Comparison of ENCODE assay signal across 25 cellular contexts in genomic region chr16:596736-597060, GRCh38. TPM values are rescaled to one million over a fixed set of nuclear protein-coding genes. Genes with fewer than 3 reads are reported as not detected.
A peak's percentile ranks its signal among the peaks of the same experiment; 100 is the strongest.
DNase-seq lines count a peak whose midpoint lies in the region; ATAC-seq and TF ChIP-seq lines count a peak whose summit lies in the region.
"Had no signal": no experiment of that assay in that cellular context is flagged by ENCODE, and none has a peak within 500 bp of the region (broad histone marks: within the 10 kb centered on the region; RNA-seq: fewer than 3 reads in every experiment).

No MANE protein-coding gene starts in this region.

- H3K9me3 Mint-ChIP-seq in activated CD8-positive, alpha-beta T cell treated with anti-CD3 and anti-CD28 coated beads for 36 hours: no peaks in the 10 kb centered on the region
- H3K9me3 Mint-ChIP-seq in activated CD8-positive, alpha-beta T cell treated with anti-CD3 and anti-CD28 coated beads, Interleukin-2, amount 10 ng/mL, durations not matched to agents 7 days and 5 days (ENCODE audit: insufficient read depth): no peaks in the 10 kb centered on the region
- H3K9me3 Mint-ChIP-seq in stimulated activated memory B cell treated with anti-CD40 and anti-IgM and Interleukin-4, amounts not matched to agents 10 μg/mL and 1 μg/mL and 100 μg/mL, for 72 hours: no peaks in the 10 kb centered on the region
- H3K9me3 Mint-ChIP-seq: H9, IgD-negative memory B cell had no signal

- peaks cover 24 to 64% (median 52%) of the 10 kb centered on the region in 4 donors for H3K4me1 ChIP-seq in liver (ENCODE audit: control insufficient read depth in 4 of 4, insufficient read depth in 4 of 4, low read length in 3 of 4)

- no peak overlapping the region for H3K4me3 ChIP-seq in liver (ENCODE audit: low read depth in 1 of 3, low read length in 3 of 3)
- H3K4me3 ChIP-seq: GM12878, MG63 had no signal

- H3K9ac ChIP-seq in liver (ENCODE audit: low read depth in 1 of 2, low read length in 2 of 2): no peak overlapping the region

- TF ChIP-seq RAD21 in liver (IDR thresholded peaks at IDR 0.05): no peak

- peaks cover 0 to 4% (median 2%) of the 10 kb centered on the region in 4 donors for H3K36me3 ChIP-seq in liver (ENCODE audit: control insufficient read depth in 4 of 4, insufficient read depth in 3 of 4, low read depth in 1 of 4, low read length in 3 of 4)

- POLR2A ChIA-PET in activated CD8-positive, alpha-beta T cell treated with anti-CD3 and anti-CD28 coated beads for 36 hours (lab: Charles Lee): no interaction called here
- POLR2A ChIA-PET in activated CD8-positive, alpha-beta T cell treated with anti-CD3 and anti-CD28 coated beads, Interleukin-2, amount 10 ng/mL, durations not matched to agents 7 days and 5 days (lab: Charles Lee): no interaction called here

- intact Hi-C loops in activated CD8-positive, alpha-beta T cell treated with anti-CD3 and anti-CD28 coated beads for 36 hours (cut with micrococcal nuclease): no loop called here

- H3K36me3 Mint-ChIP-seq in activated CD8-positive, alpha-beta T cell treated with anti-CD3 and anti-CD28 coated beads for 36 hours (ENCODE audit: low read depth): no peaks in the 10 kb centered on the region
- peaks cover 9% of the 10 kb centered on the region for H3K36me3 Mint-ChIP-seq in activated CD8-positive, alpha-beta T cell treated with anti-CD3 and anti-CD28 coated beads, Interleukin-2, amount 10 ng/mL, durations not matched to agents 7 days and 5 days (ENCODE audit: low read depth)
- peaks cover 14% of the 10 kb centered on the region for H3K36me3 Mint-ChIP-seq in stimulated activated memory B cell treated with anti-CD40 and anti-IgM and Interleukin-4, amounts not matched to agents 10 μg/mL and 1 μg/mL and 100 μg/mL, for 72 hours
- H3K36me3 Mint-ChIP-seq: IgD-negative memory B cell had no signal

- CTCF ChIA-PET in activated CD8-positive, alpha-beta T cell treated with anti-CD3 and anti-CD28 coated beads for 36 hours (lab: Charles Lee): interaction anchor here (1.5 kb wide), 1 partner anchor 13 kb away, joined by 4 read pairs; no protein-coding TSS in a partner anchor
- CTCF ChIA-PET in activated CD8-positive, alpha-beta T cell treated with anti-CD3 and anti-CD28 coated beads, Interleukin-2, amount 10 ng/mL, durations not matched to agents 7 days and 5 days (lab: Charles Lee): no interaction called here

- peaks cover 14% of the 10 kb centered on the region for H3K4me1 Mint-ChIP-seq in activated CD8-positive, alpha-beta T cell treated with anti-CD3 and anti-CD28 coated beads for 36 hours (ENCODE audit: low read depth)
- H3K4me1 Mint-ChIP-seq in activated CD8-positive, alpha-beta T cell treated with anti-CD3 and anti-CD28 coated beads, Interleukin-2, amount 10 ng/mL, durations not matched to agents 7 days and 5 days (ENCODE audit: low read depth): peaks cover 18% of the 10 kb centered on the region
- peaks cover 42% of the 10 kb centered on the region for H3K4me1 Mint-ChIP-seq in stimulated activated memory B cell treated with anti-CD40 and anti-IgM and Interleukin-4, amounts not matched to agents 10 μg/mL and 1 μg/mL and 100 μg/mL, for 72 hours

- no peaks in the 10 kb centered on the region for H3K27me3 ChIP-seq in liver (ENCODE audit: control insufficient read depth in 4 of 4, insufficient read depth in 4 of 4, low read length in 3 of 4)
- H3K27me3 ChIP-seq: MG63 had no signal

- WGBS in liver: 88% methylated on average over 12 of the region's 12 CpGs

- TF ChIP-seq CTCF in activated CD8-positive, alpha-beta T cell treated with anti-CD3 and anti-CD28 coated beads for 36 hours (IDR thresholded peaks at IDR 0.05): no peak
- no peak for TF ChIP-seq CTCF in liver (IDR thresholded peaks at IDR 0.05; ENCODE audit: low read depth, low read length, missing input control)

- H3K4me3 Mint-ChIP-seq in activated CD8-positive, alpha-beta T cell treated with anti-CD3 and anti-CD28 coated beads for 36 hours: no peak overlapping the region
- no peak overlapping the region for H3K4me3 Mint-ChIP-seq in activated CD8-positive, alpha-beta T cell treated with anti-CD3 and anti-CD28 coated beads, Interleukin-2, amount 10 ng/mL, durations not matched to agents 7 days and 5 days
- no peak overlapping the region for H3K4me3 Mint-ChIP-seq in stimulated activated memory B cell treated with anti-CD40 and anti-IgM and Interleukin-4, amounts not matched to agents 10 μg/mL and 1 μg/mL and 100 μg/mL, for 72 hours
- H3K4me3 Mint-ChIP-seq: CD4-positive, alpha-beta memory T cell; IgD-negative memory B cell had no signal

- H3K9me3 ChIP-seq in liver (ENCODE audit: control insufficient read depth in 4 of 4, low read length in 3 of 4): no peaks in the 10 kb centered on the region
- H3K9me3 ChIP-seq: MG63 had no signal

- peak overlapping the region; percentile 2 for H3K27ac Mint-ChIP-seq in activated CD8-positive, alpha-beta T cell treated with anti-CD3 and anti-CD28 coated beads for 36 hours
- no peak overlapping the region for H3K27ac Mint-ChIP-seq in activated CD8-positive, alpha-beta T cell treated with anti-CD3 and anti-CD28 coated beads, Interleukin-2, amount 10 ng/mL, durations not matched to agents 7 days and 5 days
- H3K27ac Mint-ChIP-seq in stimulated activated memory B cell treated with anti-CD40 and anti-IgM and Interleukin-4, amounts not matched to agents 10 μg/mL and 1 μg/mL and 100 μg/mL, for 72 hours: peak overlapping the region; percentile 1

- no peak for DNase-seq in activated CD8-positive, alpha-beta T cell treated with anti-CD3 and anti-CD28 coated beads for 36 hours
- no peak for DNase-seq in activated CD8-positive, alpha-beta T cell treated with anti-CD3 and anti-CD28 coated beads, Interleukin-2, amount 10 ng/mL, durations not matched to agents 7 days and 5 days
- no peak for DNase-seq in NCI-H1417 (lab: John Stamatoyannopoulos, UW)
- DNase-seq in NAMALWA (ENCODE audit: low spot score): no peak
- DNase-seq in NCI-H2029 treated with DMSO at 0.1 percent for 48 hours (lab: John Stamatoyannopoulos, UW): no peak
- DNase-seq: 8988T; Calu3; CD4-positive, alpha-beta memory T cell; EL; H9; Karpas-422; MG63; NCI-H1092 treated with DMSO at 0.1 percent for 48 hours; NCI-H1694; NCI-H2227 treated with DMSO at 0.1 percent for 48 hours; NCI-H524 treated with DMSO at 0.1 percent for 48 hours; RPMI8226; SIG-M5 had no signal

- no peaks in the 10 kb centered on the region for H3K27me3 Mint-ChIP-seq in activated CD8-positive, alpha-beta T cell treated with anti-CD3 and anti-CD28 coated beads for 36 hours
- H3K27me3 Mint-ChIP-seq in activated CD8-positive, alpha-beta T cell treated with anti-CD3 and anti-CD28 coated beads, Interleukin-2, amount 10 ng/mL, durations not matched to agents 7 days and 5 days (ENCODE audit: low read depth): no peaks in the 10 kb centered on the region
- no peaks in the 10 kb centered on the region for H3K27me3 Mint-ChIP-seq in stimulated activated memory B cell treated with anti-CD40 and anti-IgM and Interleukin-4, amounts not matched to agents 10 μg/mL and 1 μg/mL and 100 μg/mL, for 72 hours
- H3K27me3 Mint-ChIP-seq: CD4-positive, alpha-beta memory T cell; IgD-negative memory B cell had no signal

- ATAC-seq in activated CD8-positive, alpha-beta T cell treated with anti-CD3 and anti-CD28 coated beads for 36 hours: no peak
- no peak for ATAC-seq in activated CD8-positive, alpha-beta T cell treated with anti-CD3 and anti-CD28 coated beads, Interleukin-2, amount 10 ng/mL, durations not matched to agents 7 days and 5 days
- no peak for ATAC-seq in stimulated activated memory B cell treated with anti-CD40 and anti-IgM and Interleukin-4, amounts not matched to agents 10 μg/mL and 1 μg/mL and 100 μg/mL, for 72 hours
- ATAC-seq: GM12878 had no signal

- H3K27ac ChIP-seq in angular gyrus (ENCODE audit: low read depth, low read length) (peak overlapping the region; percentile 77), liver (ENCODE audit: low read depth in 1 of 2, low read length in 2 of 2) (peak overlapping the region; percentile 6 to 92)

TF ChIP-seq in liver, 16 proteins besides CTCF, POLR2A, EP300 and RAD21 (continues in another document):
- no peak for TF ChIP-seq FOXA1 (IDR thresholded peaks at IDR 0.05)
- no peak for TF ChIP-seq MAX (IDR thresholded peaks at IDR 0.05)
- TF ChIP-seq TAF1 (conservative IDR thresholded peaks at IDR 0.05): no peak
- no peak for TF ChIP-seq GABPA (IDR thresholded peaks at IDR 0.05 in 1 of 2, conservative IDR thresholded peaks at IDR 0.05 in 1 of 2)

RNA-seq across cellular contexts. Expression of gene RAB40C, which starts 6.8 kb away (rescaled TPM):
- 1 to 10 TPM; 8.1 to 8.8 TPM for total RNA-seq in activated CD8-positive, alpha-beta T cell treated with anti-CD3 and anti-CD28 coated beads for 36 hours
- 10 to 100 TPM; 13.1 to 15.0 TPM for total RNA-seq in activated CD8-positive, alpha-beta T cell treated with anti-CD3 and anti-CD28 coated beads, Interleukin-2, amount 10 ng/mL, durations not matched to agents 7 days and 5 days
- total RNA-seq in liver: 10 to 100 TPM in 1 of 2 donors, 1 to 10 TPM in 1; 7.7 to 11.0 TPM
- polyA plus RNA-seq in liver: 10 to 100 TPM in 1 of 2 donors, 1 to 10 TPM in 1; 6.1 to 10.7 TPM

RNA-seq across cellular contexts. Expression of gene PIGQ, which starts 26.9 kb away (rescaled TPM):
- 10 to 100 TPM; 18.5 to 18.6 TPM for total RNA-seq in activated CD8-positive, alpha-beta T cell treated with anti-CD3 and anti-CD28 coated beads for 36 hours
- 10 to 100 TPM; 41.2 to 43.0 TPM for total RNA-seq in activated CD8-positive, alpha-beta T cell treated with anti-CD3 and anti-CD28 coated beads, Interleukin-2, amount 10 ng/mL, durations not matched to agents 7 days and 5 days
- total RNA-seq in liver: 100 to 1,000 TPM in 1 of 2 donors, 10 to 100 TPM in 1; 16.8 to 144 TPM
- 10 to 100 TPM; 18.9 to 22.4 TPM for polyA plus RNA-seq in liver

RNA-seq across cellular contexts. Expression of gene NHLRC4, which starts 29.9 kb away (rescaled TPM):
- under 1 TPM; 0.41 to 0.72 TPM for total RNA-seq in activated CD8-positive, alpha-beta T cell treated with anti-CD3 and anti-CD28 coated beads for 36 hours
- total RNA-seq in activated CD8-positive, alpha-beta T cell treated with anti-CD3 and anti-CD28 coated beads, Interleukin-2, amount 10 ng/mL, durations not matched to agents 7 days and 5 days: 1 to 10 TPM; 1.6 TPM
- 1 to 10 TPM in 1 of 2 donors, under 1 TPM in 1; 0.25 to 7.0 TPM for total RNA-seq in liver
- polyA plus RNA-seq in liver: under 1 TPM in 1 of 2 donors, not detected in 1; 0.17 TPM
- total RNA-seq: Calu3 had no signal

RNA-seq across cellular contexts. Expression of gene WFIKKN1, which starts 34.1 kb away (rescaled TPM):
- total RNA-seq in activated CD8-positive, alpha-beta T cell treated with anti-CD3 and anti-CD28 coated beads for 36 hours: under 1 TPM in 1 of 2 experiments, not detected in 1; 0.25 TPM
- total RNA-seq in activated CD8-positive, alpha-beta T cell treated with anti-CD3 and anti-CD28 coated beads, Interleukin-2, amount 10 ng/mL, durations not matched to agents 7 days and 5 days: under 1 TPM; 0.47 to 0.68 TPM
- total RNA-seq in liver: 1 to 10 TPM in 1 of 2 donors, under 1 TPM in 1; 0.67 to 1.2 TPM
- under 1 TPM; 0.19 to 0.24 TPM for polyA plus RNA-seq in liver
- polyA plus RNA-seq: AG04450, IgD-negative memory B cell had no signal

RNA-seq across cellular contexts. Expression of gene PRR35, which starts 36.5 kb away (rescaled TPM):
- not detected for total RNA-seq in activated CD8-positive, alpha-beta T cell treated with anti-CD3 and anti-CD28 coated beads for 36 hours
- not detected for total RNA-seq in activated CD8-positive, alpha-beta T cell treated with anti-CD3 and anti-CD28 coated beads, Interleukin-2, amount 10 ng/mL, durations not matched to agents 7 days and 5 days
- total RNA-seq in liver: not detected
- polyA plus RNA-seq in liver: not detected
- total RNA-seq: Calu3; CD4-positive, alpha-beta memory T cell; GM12878; PC-3 had no signal
- polyA plus RNA-seq: AG04450; CD4-positive, alpha-beta memory T cell; GM12878; IgD-negative memory B cell had no signal
